21 cellular contexts compared by ENCODE assay signal in the genomic region with DNA sequence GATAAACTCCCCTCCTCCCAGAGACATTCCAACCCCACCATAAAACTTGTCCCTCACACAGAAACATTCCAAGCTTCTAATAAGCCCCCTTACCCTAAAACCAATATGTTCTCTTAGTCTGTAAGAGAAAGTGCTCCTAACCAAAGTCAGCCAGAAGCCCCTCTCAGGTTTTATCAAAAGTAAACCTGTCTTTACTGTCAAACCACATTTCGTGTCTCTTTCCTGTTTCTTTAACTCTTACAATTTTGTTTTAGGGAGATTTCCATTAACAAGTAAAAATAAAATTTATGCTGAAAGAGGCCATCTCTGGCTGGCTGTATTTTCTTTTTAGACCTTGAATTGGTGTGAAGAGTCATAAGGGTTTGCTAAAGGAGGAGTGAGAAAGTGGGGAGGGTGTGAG.
"Had no signal": no experiment of that assay in that cellular context is flagged by ENCODE, and none has a peak within 500 bp of the region (broad histone marks: within the 10 kb centered on the region; RNA-seq: fewer than 3 reads in every experiment).

No MANE protein-coding gene starts in this region.

- H3K9me3 ChIP-seq: mucosa of descending colon, psoas muscle, testis, transverse colon had no signal

- H3K4me3 ChIP-seq: heart left ventricle, mucosa of descending colon, psoas muscle, spleen, testis, transverse colon had no signal

- H3K4me1 ChIP-seq: foreskin keratinocyte, heart left ventricle, spleen, testis, transverse colon had no signal

- DNase-seq: erythroblast; foreskin keratinocyte; heart left ventricle; hippocampal formation; islet precursor cell; mammary epithelial cell; mucosa of descending colon; naive thymus-derived CD8-positive, alpha-beta T cell; psoas muscle; retina; spleen; stimulated activated CD4-positive, alpha-beta T cell treated with anti-CD3 and anti-CD28 coated beads, Interleukin-15, amount 100 ng/mL, for 24 hours; stimulated activated CD4-positive, alpha-beta T cell treated with anti-CD3 and anti-CD28 coated beads, Interleukin-1b, Interleukin-23, amount 100 ng/mL, for 48 hours; stimulated activated CD4-positive, alpha-beta T cell treated with anti-CD3 and anti-CD28 coated beads, Interleukin-4, amount 100 ng/mL, for 4 hours; stimulated activated naive B cell treated with anti-CD40 and anti-IgM and Interleukin-4, amounts not matched to agents 10 μg/mL and 1 μg/mL and 100 μg/mL, for 72 hours; stimulated activated naive CD8-positive, alpha-beta T cell treated with anti-CD3 and anti-CD28 coated beads, Interleukin-15, amount 100 ng/mL, for 72 hours; testis; transverse colon had no signal

- H3K27ac ChIP-seq: foreskin keratinocyte, heart left ventricle, neutrophil, psoas muscle, spleen, testis, transverse colon had no signal

- H3K36me3 ChIP-seq: heart left ventricle, neutrophil, spleen, transverse colon had no signal

- ATAC-seq: foreskin keratinocyte; heart left ventricle; left lobe of liver; mucosa of descending colon; naive thymus-derived CD8-positive, alpha-beta T cell; psoas muscle; sciatic nerve; stimulated activated naive B cell treated with anti-CD40 and anti-IgM and Interleukin-4, amounts not matched to agents 10 μg/mL and 1 μg/mL and 100 μg/mL, for 72 hours; stimulated activated naive CD8-positive, alpha-beta T cell treated with anti-CD3 and anti-CD28 coated beads, Interleukin-15, amount 100 ng/mL, for 72 hours had no signal

- H3K27me3 ChIP-seq: foreskin keratinocyte, heart left ventricle, neutrophil, testis, transverse colon had no signal
